In the genomic region with DNA sequence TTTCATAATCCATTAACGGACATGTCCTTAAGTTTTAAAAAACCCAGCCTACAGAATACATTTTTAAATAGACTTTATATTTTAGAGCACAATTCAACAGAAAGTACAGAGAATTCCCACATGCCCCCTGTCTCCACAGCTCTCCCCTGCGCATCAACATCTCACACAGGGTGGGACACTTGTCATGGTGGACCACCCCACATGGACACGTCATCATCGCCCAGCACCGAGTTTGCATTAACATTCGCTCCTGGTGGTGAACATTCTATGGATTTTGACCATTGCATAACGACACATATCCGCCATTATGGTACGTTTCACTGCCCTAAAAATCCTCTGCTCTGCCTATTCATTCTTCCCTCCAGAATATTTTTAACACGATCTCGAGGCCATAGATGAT, we compare ENCODE assay signal across 16 cellular contexts. TPM values are rescaled to one million over a fixed set of nuclear protein-coding genes. Genes with fewer than 3 reads are reported as not detected.
"Had no signal": no experiment of that assay in that cellular context is flagged by ENCODE, and none has a peak within 500 bp of the region (broad histone marks: within the 10 kb centered on the region; RNA-seq: fewer than 3 reads in every experiment).

No MANE protein-coding gene starts in this region.

- H3K27ac Mint-ChIP-seq: activated CD4-positive, alpha-beta T cell treated with anti-CD3 and anti-CD28 coated beads, Interleukin-2, amount 10 ng/mL, durations not matched to agents 7 days and 5 days; activated naive CD4-positive, alpha-beta T cell treated with anti-CD3 and anti-CD28 coated beads for 36 hours; activated T-helper 1 cell treated with anti-CD3 and anti-CD28 coated beads, Interleukin-12 subunit alpha, Interleukin-12 subunit beta, Interleukin-2, Interleukin-4 antibody, amounts not matched to agents 30 ng/mL and 10 ng/mL and 1 ng/mL, durations not matched to agents 14 hours and 24 hours and 36 hours; memory B cell; stimulated activated memory B cell treated with anti-CD40 and anti-IgM and Interleukin-4, amounts not matched to agents 10 μg/mL and 1 μg/mL and 100 μg/mL, for 72 hours had no signal

- H3K4me1 Mint-ChIP-seq: stimulated activated memory B cell treated with anti-CD40 and anti-IgM and Interleukin-4, amounts not matched to agents 10 μg/mL and 1 μg/mL and 100 μg/mL, for 72 hours had no signal

- H3K27me3 ChIP-seq: ovary had no signal

- H3K36me3 ChIP-seq: esophagus muscularis mucosa, left ventricle myocardium inferior, ovary had no signal

- ATAC-seq: stimulated activated memory B cell treated with anti-CD40 and anti-IgM and Interleukin-4, amounts not matched to agents 10 μg/mL and 1 μg/mL and 100 μg/mL, for 72 hours had no signal

- H3K9me3 Mint-ChIP-seq: activated CD4-positive, alpha-beta T cell treated with anti-CD3 and anti-CD28 coated beads, Interleukin-2, amount 10 ng/mL, durations not matched to agents 7 days and 5 days; activated naive CD4-positive, alpha-beta T cell treated with anti-CD3 and anti-CD28 coated beads for 36 hours; activated T-helper 1 cell treated with anti-CD3 and anti-CD28 coated beads, Interleukin-12 subunit alpha, Interleukin-12 subunit beta, Interleukin-2, Interleukin-4 antibody, amounts not matched to agents 30 ng/mL and 10 ng/mL and 1 ng/mL, durations not matched to agents 14 hours and 24 hours and 36 hours; memory B cell; stimulated activated memory B cell treated with anti-CD40 and anti-IgM and Interleukin-4, amounts not matched to agents 10 μg/mL and 1 μg/mL and 100 μg/mL, for 72 hours had no signal

- H3K4me3 ChIP-seq: ovary had no signal

- DNase-seq: activated CD4-positive, alpha-beta T cell treated with anti-CD3 and anti-CD28 coated beads, Interleukin-2, amount 10 ng/mL, durations not matched to agents 7 days and 5 days; activated CD8-positive, alpha-beta memory T cell treated with anti-CD3 and anti-CD28 coated beads for 24 hours; activated naive CD4-positive, alpha-beta T cell treated with anti-CD3 and anti-CD28 coated beads for 36 hours; caudate nucleus; hippocampal formation; left ventricle myocardium inferior; ovary had no signal

- FAIRE-seq: colon, endometrium, keratinocyte, urothelium cell line had no signal

- H3K36me3 Mint-ChIP-seq: memory B cell; stimulated activated memory B cell treated with anti-CD40 and anti-IgM and Interleukin-4, amounts not matched to agents 10 μg/mL and 1 μg/mL and 100 μg/mL, for 72 hours had no signal

- H3K4me3 Mint-ChIP-seq: activated CD4-positive, alpha-beta T cell treated with anti-CD3 and anti-CD28 coated beads, Interleukin-2, amount 10 ng/mL, durations not matched to agents 7 days and 5 days; activated naive CD4-positive, alpha-beta T cell treated with anti-CD3 and anti-CD28 coated beads for 36 hours; activated T-helper 1 cell treated with anti-CD3 and anti-CD28 coated beads, Interleukin-12 subunit alpha, Interleukin-12 subunit beta, Interleukin-2, Interleukin-4 antibody, amounts not matched to agents 30 ng/mL and 10 ng/mL and 1 ng/mL, durations not matched to agents 14 hours and 24 hours and 36 hours; memory B cell; stimulated activated memory B cell treated with anti-CD40 and anti-IgM and Interleukin-4, amounts not matched to agents 10 μg/mL and 1 μg/mL and 100 μg/mL, for 72 hours had no signal

- H3K9me3 ChIP-seq: esophagus muscularis mucosa, left ventricle myocardium inferior, ovary had no signal

- H3K27ac ChIP-seq: left ventricle myocardium inferior, ovary had no signal

RNA-seq across cellular contexts. Expression of a gene that starts 1.1 kb away (rescaled TPM):
- total RNA-seq: activated CD4-positive, alpha-beta T cell treated with anti-CD3 and anti-CD28 coated beads, Interleukin-2, amount 10 ng/mL, durations not matched to agents 7 days and 5 days; activated naive CD4-positive, alpha-beta T cell treated with anti-CD3 and anti-CD28 coated beads for 36 hours; activated T-helper 1 cell treated with anti-CD3 and anti-CD28 coated beads, Interleukin-12 subunit alpha, Interleukin-12 subunit beta, Interleukin-2, Interleukin-4 antibody, amounts not matched to agents 30 ng/mL and 10 ng/mL and 1 ng/mL, durations not matched to agents 14 hours and 24 hours and 36 hours; T-helper 2 cell treated with Interferon-gamma antibody and Interleukin-4, amounts not matched to agents 100 ng/mL and 5 ng/mL, for 36 hours had no signal
